In the genomic region with DNA sequence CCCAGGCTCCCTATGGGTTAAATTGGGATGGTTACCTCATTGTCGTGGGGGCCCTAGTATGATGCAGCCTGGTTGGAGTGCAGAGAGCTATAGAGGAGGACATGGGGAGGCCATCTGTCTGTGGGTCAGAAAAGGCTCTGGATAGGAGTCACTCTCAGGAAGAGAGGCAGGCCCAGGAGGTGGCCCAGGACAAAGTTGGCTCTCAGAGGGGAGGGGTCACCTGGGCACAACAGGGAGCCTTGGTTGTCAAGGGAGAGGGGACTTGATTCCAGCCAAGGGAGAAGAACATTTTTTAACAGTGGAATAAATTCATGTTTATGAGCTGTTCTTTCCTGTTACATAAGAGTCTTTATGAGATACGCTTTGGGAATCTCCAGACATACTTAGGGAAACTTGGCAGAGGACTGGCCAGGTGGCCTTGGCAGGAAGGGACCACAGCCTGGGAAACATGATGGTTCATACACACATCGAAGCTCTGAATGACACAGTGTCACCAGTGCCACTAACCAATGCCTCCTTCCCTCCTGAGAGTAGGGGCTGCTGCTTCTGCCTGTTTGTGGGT, we compare ENCODE assay signal across 17 cellular contexts. TPM values are rescaled to one million over a fixed set of nuclear protein-coding genes. Genes with fewer than 3 reads are reported as not detected.
"Had no signal": no experiment of that assay in that cellular context is flagged by ENCODE, and none has a peak within 500 bp of the region (broad histone marks: within the 10 kb centered on the region; RNA-seq: fewer than 3 reads in every experiment).

No MANE protein-coding gene starts in this region.

- H3K27ac Mint-ChIP-seq: activated naive CD8-positive, alpha-beta T cell; nephron progenitor cell; stimulated activated naive CD8-positive, alpha-beta T cell treated with anti-CD3 and anti-CD28 coated beads, Interleukin-15, Interleukin-2, amounts not matched to agents 100 ng/mL and 50 ng/mL, for 24 hours; T-helper 2 cell treated with Interferon-gamma antibody and Interleukin-4, amounts not matched to agents 5 μg/mL and 100 μg/mL, for 36 hours had no signal

- H3K4me1 Mint-ChIP-seq: brain; central memory CD8-positive, alpha-beta T cell had no signal

- H3K4me3 ChIP-seq: dorsolateral prefrontal cortex, psoas muscle, upper lobe of right lung had no signal

- ATAC-seq: psoas muscle, sciatic nerve, upper lobe of right lung had no signal

- H3K9me3 ChIP-seq: psoas muscle, upper lobe of right lung had no signal

- H3K4me1 ChIP-seq: psoas muscle, upper lobe of right lung had no signal

- H3K36me3 ChIP-seq: upper lobe of right lung had no signal

- H3K27ac ChIP-seq: dorsolateral prefrontal cortex, psoas muscle, upper lobe of right lung had no signal

- DNase-seq: activated CD4-positive, alpha-beta T cell treated with anti-CD3 and anti-CD28 coated beads, Interleukin-2, amount 50 U/mL, for 1 hour; activated CD8-positive, alpha-beta memory T cell treated with anti-CD3 and anti-CD28 coated beads for 24 hours; activated gamma-delta T cell treated with Interleukin-2 at 50 U/mL for 16 hours; hippocampal formation; nephron progenitor cell; occipital lobe; psoas muscle; upper lobe of right lung had no signal

- H3K4me3 Mint-ChIP-seq: activated naive CD8-positive, alpha-beta T cell; brain; central memory CD8-positive, alpha-beta T cell; nephron progenitor cell; stimulated activated naive CD8-positive, alpha-beta T cell treated with anti-CD3 and anti-CD28 coated beads, Interleukin-15, Interleukin-2, amounts not matched to agents 100 ng/mL and 50 ng/mL, for 24 hours; T-helper 2 cell treated with Interferon-gamma antibody and Interleukin-4, amounts not matched to agents 5 μg/mL and 100 μg/mL, for 36 hours had no signal

- H3K27me3 ChIP-seq: upper lobe of right lung had no signal

- H3K36me3 Mint-ChIP-seq: activated naive CD8-positive, alpha-beta T cell; brain had no signal

- H3K9me3 Mint-ChIP-seq: brain; central memory CD8-positive, alpha-beta T cell; nephron progenitor cell; stimulated activated naive CD8-positive, alpha-beta T cell treated with anti-CD3 and anti-CD28 coated beads, Interleukin-15, Interleukin-2, amounts not matched to agents 100 ng/mL and 50 ng/mL, for 24 hours; T-helper 2 cell treated with Interferon-gamma antibody and Interleukin-4, amounts not matched to agents 5 μg/mL and 100 μg/mL, for 36 hours had no signal

RNA-seq across cellular contexts. Expression of a gene that starts 27.5 kb away (rescaled TPM):
- total RNA-seq: kidney epithelial cell, liver, psoas muscle, upper lobe of right lung had no signal
- polyA plus RNA-seq: psoas muscle had no signal
